8 cellular contexts compared by ENCODE assay signal in genomic region chr1:46132529-46133180, GRCh38. TPM values are rescaled to one million over a fixed set of nuclear protein-coding genes. Genes with fewer than 3 reads are reported as not detected.
DNase-seq lines count a peak whose midpoint lies in the region; ATAC-seq and TF ChIP-seq lines count a peak whose summit lies in the region.

TSS of gene PIK3R3 (minus strand) at chr1:46132629. CDS start at chr1:46131952, 677 bp downstream.

- H3K36me3 ChIP-seq in BLaER1 (peaks cover 6% of the 10 kb centered on the region; the same call in 1 of the 2 replicates), left lung (no peaks in the 10 kb centered on the region)

- H3K27me3 ChIP-seq in BLaER1 (no peaks in the 10 kb centered on the region), left lung (peaks cover 0 to 45% of the 10 kb centered on the region in 2 donors)

- peak within 1 kb of the TSS; percentile 81 for H3K4me3 ChIP-seq in BLaER1
- peak within 1 kb of the TSS; percentile 48 to 67 for H3K4me3 ChIP-seq in left lung

- H3K9ac ChIP-seq in BLaER1 = peak within 1 kb of the TSS; percentile 97

- ATAC-seq in GM19324 (IDR thresholded peaks at IDR 0.05; ENCODE audit: low FRiP score, unreplicated experiment) = peak; percentile 94
- peak; percentile 86 for ATAC-seq in HG03469 (IDR thresholded peaks at IDR 0.05; ENCODE audit: unreplicated experiment)
- ATAC-seq in left lung = peak; percentile 97

- H3K9me3 ChIP-seq in BLaER1 = no peaks in the 10 kb centered on the region
- H3K9me3 ChIP-seq in left lung = no peaks in the 10 kb centered on the region

- peak; percentile 100 for DNase-seq in NCI-H526 treated with DMSO at 0.1 percent for 48 hours (lab: John Stamatoyannopoulos, UW)
- DNase-seq in activated CD4-positive, alpha-beta T cell treated with anti-CD3 and anti-CD28 coated beads, Interleukin-2, amount 50 U/mL, for 4 hours = peak; percentile 77 to 80
- peak; percentile 99 for DNase-seq in dermis blood vessel endothelial cell
- DNase-seq in left lung = peak; percentile 99
- DNase-seq in stimulated activated CD4-positive, alpha-beta T cell treated with anti-CD3 and anti-CD28 coated beads, Interleukin-2, amount 100 ng/mL, for 48 hours = peak; percentile 76 to 81

- H3K4me2 ChIP-seq in BLaER1 = peak within 1 kb of the TSS; percentile 91

- peaks cover 19% of the 10 kb centered on the region; the same call in 1 of the 2 replicates for H4K20me1 ChIP-seq in BLaER1

- peaks cover 35% of the 10 kb centered on the region for H3K4me1 ChIP-seq in BLaER1
- peaks cover 0 to 27% of the 10 kb centered on the region in 2 donors for H3K4me1 ChIP-seq in left lung

- peak in 1 of 2 donors; percentile 16 for TF ChIP-seq CTCF in left lung (IDR thresholded peaks at IDR 0.05)

- H3K27ac ChIP-seq in BLaER1 (peak within 1 kb of the TSS; percentile 99), left lung (peak within 1 kb of the TSS; percentile 91 to 94)

- intact Hi-C loops in left lung (cut with DNase I) = no loop called here

RNA-seq across cellular contexts. Expression of gene PIK3R3, which starts in this region (rescaled TPM):
- total RNA-seq in dermis blood vessel endothelial cell (15.8 and 21.0 TPM in 2 replicates), left lung (10 to 100 TPM; 20.9 to 46.5 TPM)

Comparison
In these comparisons a context has a peak if more than half of its experiments do, and no peak if none do; other contexts are left out.
1. Peak in every context shown above with its lines: DNase-seq, ATAC-seq, H3K4me3 ChIP-seq and H3K27ac ChIP-seq.